Comparison of ENCODE assay signal across 8 cellular contexts in the genomic region with DNA sequence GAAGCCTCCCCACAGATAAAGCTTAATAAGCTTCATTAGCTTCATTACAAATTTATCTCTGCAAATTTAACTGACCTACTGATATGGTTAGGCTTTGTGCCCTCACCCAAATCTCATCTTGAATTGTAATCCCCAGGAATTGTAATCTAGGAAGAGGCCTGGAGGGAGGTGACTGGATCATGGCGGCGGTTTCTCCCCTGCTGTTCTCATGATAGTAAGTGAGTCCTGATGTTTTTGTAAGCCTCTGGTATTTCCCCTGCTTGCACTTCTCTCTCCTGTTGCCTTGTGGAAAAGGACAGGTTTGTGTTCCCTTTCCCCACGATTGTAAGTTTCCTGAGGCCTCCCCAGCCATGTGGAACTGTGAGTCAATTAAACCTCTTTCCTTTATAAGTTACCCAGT.
"Had no signal": no experiment of that assay in that cellular context is flagged by ENCODE, and none has a peak within 500 bp of the region (broad histone marks: within the 10 kb centered on the region; RNA-seq: fewer than 3 reads in every experiment).

No MANE protein-coding gene starts in this region.

- H3K4me3 Mint-ChIP-seq: HFFc6 had no signal

- H3K9me3 ChIP-seq: HAP-1 had no signal

- H3K36me3 ChIP-seq: HAP-1 had no signal

- ATAC-seq: HCT116, K562 had no signal

- DNase-seq: GOT3, H7, HFFc6, IMR-90 had no signal

- H3K27ac Mint-ChIP-seq: HFFc6 had no signal

- H3K27ac ChIP-seq: HL-60 had no signal

- H3K4me3 ChIP-seq: HAP-1, K562 had no signal

- H3K4me1 ChIP-seq: HAP-1 had no signal
